In genomic region chr11:34890812-34891211, GRCh38 we compare ENCODE assay signal across 9 cellular contexts. TPM values are rescaled to one million over a fixed set of nuclear protein-coding genes. Genes with fewer than 3 reads are reported as not detected.
DNase-seq lines count a peak whose midpoint lies in the region; ATAC-seq and TF ChIP-seq lines count a peak whose summit lies in the region.
"Had no signal": no experiment of that assay in that cellular context is flagged by ENCODE, and none has a peak within 500 bp of the region (broad histone marks: within the 10 kb centered on the region; RNA-seq: fewer than 3 reads in every experiment).

No MANE protein-coding gene starts in this region.

- no peak overlapping the region for H3K27ac Mint-ChIP-seq in T-helper 17 cell
- H3K27ac Mint-ChIP-seq: stimulated activated naive B cell treated with anti-CD40 and anti-IgM and Interleukin-4, amounts not matched to agents 10 μg/mL and 1 μg/mL and 100 μg/mL, for 72 hours had no signal

- DNase-seq in AG10803 (ENCODE audit: low read depth) = peak; percentile 46
- DNase-seq in GM23248 = peak; percentile 64
- peak; percentile 45 for DNase-seq in NCI-H774 (lab: John Stamatoyannopoulos, UW)
- peak; percentile 62 for DNase-seq in epithelial cell of esophagus (ENCODE audit: low read depth)
- peak; percentile 58 for DNase-seq in renal cortical epithelial cell (ENCODE audit: low read depth)
- DNase-seq in 8988T = no peak
- no peak for DNase-seq in T-helper 17 cell
- DNase-seq: stimulated activated naive B cell treated with anti-CD40 and anti-IgM and Interleukin-4, amounts not matched to agents 10 μg/mL and 1 μg/mL and 100 μg/mL, for 72 hours had no signal

- in situ Hi-C loops in GM23248 (cut with MboI) = loop anchor here (5.0 kb wide), 1 partner anchor 304 kb away; no protein-coding TSS in a partner anchor

- no peaks in the 10 kb centered on the region for H3K27me3 Mint-ChIP-seq in T-helper 17 cell
- H3K27me3 Mint-ChIP-seq: stimulated activated naive B cell treated with anti-CD40 and anti-IgM and Interleukin-4, amounts not matched to agents 10 μg/mL and 1 μg/mL and 100 μg/mL, for 72 hours had no signal

- H3K4me1 Mint-ChIP-seq in T-helper 17 cell = peaks cover 2% of the 10 kb centered on the region
- H3K4me1 Mint-ChIP-seq: stimulated activated naive B cell treated with anti-CD40 and anti-IgM and Interleukin-4, amounts not matched to agents 10 μg/mL and 1 μg/mL and 100 μg/mL, for 72 hours had no signal

- H3K4me3 Mint-ChIP-seq in T-helper 17 cell = no peak overlapping the region
- H3K4me3 Mint-ChIP-seq: stimulated activated naive B cell treated with anti-CD40 and anti-IgM and Interleukin-4, amounts not matched to agents 10 μg/mL and 1 μg/mL and 100 μg/mL, for 72 hours had no signal

- H3K4me1 ChIP-seq in GM23248 (ENCODE audit: insufficient read depth) = no peaks in the 10 kb centered on the region

- no peaks in the 10 kb centered on the region for H3K79me2 ChIP-seq in GM23248 (ENCODE audit: insufficient read depth)

- H3K36me3 Mint-ChIP-seq in T-helper 17 cell (ENCODE audit: low read depth) = peaks cover 4% of the 10 kb centered on the region

- H3K36me3 ChIP-seq in GM23248 (ENCODE audit: low read depth) = 0 out of 2 replicates have a peak, but pooled peaks cover 5% of the 10 kb centered on the region

- H2AFZ ChIP-seq in GM23248 = no peak overlapping the region

- H3F3A ChIP-seq in GM23248 (ENCODE audit: insufficient read depth) = no peaks in the 10 kb centered on the region

- no peaks in the 10 kb centered on the region for H3K9me3 ChIP-seq in GM23248 (ENCODE audit: low read depth)
- H3K9me3 ChIP-seq in T-helper 17 cell (ENCODE audit: control insufficient read depth, low read length, poor library complexity, severe bottlenecking) = no peaks in the 10 kb centered on the region

- ATAC-seq in T-helper 17 cell (no peak), HG03521 (IDR thresholded peaks at IDR 0.05; ENCODE audit: unreplicated experiment) (no peak)

- H3K9me2 ChIP-seq in GM23248 (ENCODE audit: insufficient read depth) = no peaks in the 10 kb centered on the region

- H3K4me3 ChIP-seq in AG10803 (ENCODE audit: low read length) = no peak overlapping the region
- no peak overlapping the region for H3K4me3 ChIP-seq in GM23248
- H3K4me3 ChIP-seq in epithelial cell of esophagus (ENCODE audit: low read length) = no peak overlapping the region

- WGBS in GM23248 (ENCODE audit: low coverage in 1 of 2, low lambda C conversion rate in 2 of 2, missing lambda C conversion rate in 2 of 2), 2 experiments = 52 to 54% methylated on average over 1 of the region's 1 CpG

- H4K20me1 ChIP-seq in GM23248 (ENCODE audit: insufficient read depth) = no peaks in the 10 kb centered on the region

- no peak overlapping the region for H3K9ac ChIP-seq in GM23248

- H3K4me2 ChIP-seq in GM23248 (ENCODE audit: unreplicated experiment) = no peak overlapping the region

- TF ChIP-seq CTCF in AG10803 (conservative IDR thresholded peaks at IDR 0.05; ENCODE audit: low read length) (peak; percentile 58), epithelial cell of esophagus (IDR thresholded peaks at IDR 0.05; ENCODE audit: insufficient read depth, low read depth, low read length, missing control alignments) (peak; percentile 43)

- H3K27me3 ChIP-seq in GM23248 (replicated peaks; ENCODE audit: insufficient read depth) = no peaks in the 10 kb centered on the region

- H3K27ac ChIP-seq in GM23248 = no peak overlapping the region

RNA-seq across cellular contexts. Expression of gene APIP, which starts 25.4 kb away (rescaled TPM):
- total RNA-seq in GM23248 (2014; rRNA removed; shearing (Covaris generic)) = 22.5 and 23.1 TPM in 2 replicates
- 25.2 and 25.9 TPM in 2 replicates for polyA plus RNA-seq in GM23248 (2016; fragmentation: Nextera tagmentation; extraction: Ambion mirVana)
- 28.5 and 35.8 TPM in 2 replicates for total RNA-seq in renal cortical epithelial cell
- 1 to 10 TPM; 6.4 to 8.4 TPM for total RNA-seq in T-helper 17 cell

RNA-seq across cellular contexts. Expression of gene PDHX, which starts 25.6 kb away (rescaled TPM):
- total RNA-seq in GM23248 (2014; rRNA removed; shearing (Covaris generic)) = 28.1 and 40.1 TPM in 2 replicates
- 33.4 and 36.1 TPM in 2 replicates for polyA plus RNA-seq in GM23248 (2016; fragmentation: Nextera tagmentation; extraction: Ambion mirVana)
- 52.1 and 67.6 TPM in 2 replicates for total RNA-seq in renal cortical epithelial cell
- 10 to 100 TPM; 16.0 to 20.8 TPM for total RNA-seq in T-helper 17 cell

Comparison
In these comparisons a context has a peak if more than half of its experiments do, and no peak if none do; other contexts are left out.
1. DNase-seq: peak in AG10803 (single experiment), GM23248 (single experiment), NCI-H774 (single experiment), epithelial cell of esophagus (single experiment) and renal cortical epithelial cell (single experiment); none in 8988T (single experiment) and T-helper 17 cell (0 of 3).